Comparison of ENCODE assay signal across 18 cellular contexts in the genomic region with DNA sequence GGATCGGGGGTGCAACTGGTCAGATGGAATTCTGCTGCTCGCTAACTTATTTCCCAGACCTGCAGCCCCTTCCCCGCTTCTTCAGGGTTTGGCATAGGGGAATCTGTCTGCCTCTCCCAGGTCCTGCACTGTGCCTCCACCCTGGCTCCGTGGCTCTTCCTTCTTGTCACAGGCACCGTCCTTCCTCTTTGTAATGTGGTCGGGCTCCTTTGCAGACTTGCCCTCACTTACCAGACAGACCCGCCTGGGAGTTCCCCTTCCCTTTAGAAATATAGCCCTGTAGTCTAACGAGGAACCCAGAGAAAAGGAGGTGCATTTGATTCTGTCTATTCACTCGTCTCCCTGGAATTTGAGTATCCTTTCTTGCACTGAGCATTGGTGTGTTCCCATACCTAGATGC.
A peak's percentile ranks its signal among the peaks of the same experiment; 100 is the strongest.
DNase-seq lines count a peak whose midpoint lies in the region; ATAC-seq and TF ChIP-seq lines count a peak whose summit lies in the region.
"Had no signal": no experiment of that assay in that cellular context is flagged by ENCODE, and none has a peak within 500 bp of the region (broad histone marks: within the 10 kb centered on the region; RNA-seq: fewer than 3 reads in every experiment).

No MANE protein-coding gene starts in this region.

- H3K4me1 Mint-ChIP-seq in activated CD8-positive, alpha-beta T cell treated with anti-CD3 and anti-CD28 coated beads for 36 hours (ENCODE audit: low read depth): peaks cover 7% of the 10 kb centered on the region

- CTCF ChIA-PET in activated CD8-positive, alpha-beta T cell treated with anti-CD3 and anti-CD28 coated beads for 36 hours (lab: Charles Lee): no interaction called here
- CTCF ChIA-PET in PC-9 (lab: Charles Lee): no interaction called here

- H3K9me3 Mint-ChIP-seq in activated CD8-positive, alpha-beta T cell treated with anti-CD3 and anti-CD28 coated beads for 36 hours: no peaks in the 10 kb centered on the region

- no peaks in the 10 kb centered on the region for H3K79me2 ChIP-seq in PC-9 (ENCODE audit: low read depth)

- no peak overlapping the region for H3K27ac Mint-ChIP-seq in activated CD8-positive, alpha-beta T cell treated with anti-CD3 and anti-CD28 coated beads for 36 hours

- H4K20me1 ChIP-seq in PC-9 (ENCODE audit: insufficient read depth): no peaks in the 10 kb centered on the region

- POLR2A ChIA-PET in activated CD8-positive, alpha-beta T cell treated with anti-CD3 and anti-CD28 coated beads for 36 hours (lab: Charles Lee): no interaction called here
- POLR2A ChIA-PET in PC-9 (lab: Charles Lee; ENCODE audit: unreplicated experiment): no interaction called here

- BruUV-seq in PC-9 (replicated peaks; lab: Mats Ljungman, UMichigan): no TSS peak

- H3K9me2 ChIP-seq in PC-9 (ENCODE audit: insufficient read depth): no peaks in the 10 kb centered on the region

- peaks cover 10% of the 10 kb centered on the region for H3K27me3 Mint-ChIP-seq in activated CD8-positive, alpha-beta T cell treated with anti-CD3 and anti-CD28 coated beads for 36 hours

- H2AFZ ChIP-seq in PC-9: no peak overlapping the region

- H3K4me1 ChIP-seq in PC-9 (replicated peaks; ENCODE audit: insufficient read depth): peaks cover 10% of the 10 kb centered on the region

- H3K27ac ChIP-seq in PC-9: no peak overlapping the region
- H3K27ac ChIP-seq: epithelial cell of prostate, neutrophil, WERI-Rb-1 had no signal

- H3K4me3 Mint-ChIP-seq in activated CD8-positive, alpha-beta T cell treated with anti-CD3 and anti-CD28 coated beads for 36 hours: no peak overlapping the region

- peak; percentile 56 for ATAC-seq in activated CD8-positive, alpha-beta T cell treated with anti-CD3 and anti-CD28 coated beads for 36 hours

- H3F3A ChIP-seq in PC-9 (ENCODE audit: insufficient read depth, low read depth): no peaks in the 10 kb centered on the region

- H3K36me3 ChIP-seq in PC-9 (ENCODE audit: low read depth): no peaks in the 10 kb centered on the region
- H3K36me3 ChIP-seq: neutrophil, WERI-Rb-1 had no signal

- H3K4me2 ChIP-seq in PC-9: no peak overlapping the region

- H3K9me3 ChIP-seq in PC-9 (ENCODE audit: insufficient read depth, low read depth): no peaks in the 10 kb centered on the region
- H3K9me3 ChIP-seq: Caco-2, neutrophil had no signal

- H3K36me3 Mint-ChIP-seq in activated CD8-positive, alpha-beta T cell treated with anti-CD3 and anti-CD28 coated beads for 36 hours (ENCODE audit: low read depth): no peaks in the 10 kb centered on the region

- TF ChIP-seq CTCF in activated CD8-positive, alpha-beta T cell treated with anti-CD3 and anti-CD28 coated beads for 36 hours (IDR thresholded peaks at IDR 0.05): no peak
- no peak for TF ChIP-seq CTCF in PC-9 (conservative IDR thresholded peaks at IDR 0.05)

- H3K27me3 ChIP-seq in PC-9 (ENCODE audit: insufficient read depth, low read depth): no peaks in the 10 kb centered on the region

- H3K4me3 ChIP-seq in PC-9: no peak overlapping the region

- intact Hi-C loops in activated CD8-positive, alpha-beta T cell treated with anti-CD3 and anti-CD28 coated beads for 36 hours (cut with micrococcal nuclease): no loop called here
- intact Hi-C loops in PC-9 (cut with micrococcal nuclease; ENCODE audit: unreplicated experiment): no loop called here

- DNase-seq in GDM1 (lab: John Stamatoyannopoulos, UW) (peak; percentile 58), NOMO-1 (lab: John Stamatoyannopoulos, UW; ENCODE audit: unreplicated experiment in 2 of 2) (peak; percentile 66 to 83), pons (ENCODE audit: low spot score) (peak; percentile 59), NCI-H2081 (lab: John Stamatoyannopoulos, UW) (no peak), PC-9 (no peak), DMS114 treated with DMSO at 0.1 percent for 48 hours (lab: John Stamatoyannopoulos, UW; ENCODE audit: unreplicated experiment) (no peak), hepatic stellate cell (ENCODE audit: low spot score) (no peak)
- DNase-seq in activated CD8-positive, alpha-beta T cell treated with anti-CD3 and anti-CD28 coated beads for 36 hours: peak; percentile 28
- DNase-seq: activated T-cell treated with anti-CD3 and anti-CD28 coated beads for 4 hours, Caco-2, cerebellar nuclear complex, GF-D8, NCI-H187, NCI-H69, SHP77, WERI-Rb-1 had no signal

Comparison
In these comparisons a context has a peak if more than half of its experiments do, and no peak if none do; other contexts are left out.
1. DNase-seq: peak in GDM1 (single experiment), NOMO-1 (2 of 2), activated CD8-positive, alpha-beta T cell treated with anti-CD3 and anti-CD28 coated beads for 36 hours (single experiment) and pons (single experiment); none in NCI-H2081 (0 of 2), PC-9 (0 of 2), DMS114 treated with DMSO at 0.1 percent for 48 hours (single experiment) and hepatic stellate cell (single experiment).